12 cellular contexts compared by ENCODE assay signal in genomic region chr9:126939821-126940221, GRCh38. TPM values are rescaled to one million over a fixed set of nuclear protein-coding genes. Genes with fewer than 3 reads are reported as not detected.
DNase-seq lines count a peak whose midpoint lies in the region; ATAC-seq, FAIRE-seq and TF ChIP-seq lines count a peak whose summit lies in the region.
"Had no signal": no experiment of that assay in that cellular context is flagged by ENCODE, and none has a peak within 500 bp of the region (broad histone marks: within the 10 kb centered on the region; RNA-seq: fewer than 3 reads in every experiment).

No MANE protein-coding gene starts in this region.

- H3K4me3 ChIP-seq in Peyer's patch (peak overlapping the region in 2 of 4 donors; percentile 7 to 14), left lung (no peak overlapping the region)
- H3K4me3 ChIP-seq: GM23248 had no signal

- H3K36me3 ChIP-seq in Peyer's patch (no peaks in the 10 kb centered on the region), left lung (no peaks in the 10 kb centered on the region)

- no peaks in the 10 kb centered on the region for H3K9me3 Mint-ChIP-seq in Calu3 (ENCODE audit: low read depth, unreplicated experiment)
- peaks cover 0 to 2% of the 10 kb centered on the region in 2 donors for H3K9me3 Mint-ChIP-seq in activated T-cell treated with anti-CD3 and anti-CD28 coated beads, Interleukin-2, amount 50 U/mL, for 72 hours
- no peaks in the 10 kb centered on the region for H3K9me3 Mint-ChIP-seq in osteocyte (ENCODE audit: unreplicated experiment)
- H3K9me3 Mint-ChIP-seq: activated naive CD8-positive, alpha-beta T cell treated with anti-CD3 and anti-CD28 coated beads for 36 hours; brain had no signal

- H3K36me3 Mint-ChIP-seq in Calu3 (ENCODE audit: insufficient read depth, unreplicated experiment) (peaks cover 5% of the 10 kb centered on the region), osteocyte (ENCODE audit: unreplicated experiment) (no peaks in the 10 kb centered on the region)
- no peaks in the 10 kb centered on the region for H3K36me3 Mint-ChIP-seq in activated T-cell treated with anti-CD3 and anti-CD28 coated beads, Interleukin-2, amount 50 U/mL, for 72 hours (ENCODE audit: insufficient read depth in 2 of 2)
- H3K36me3 Mint-ChIP-seq: activated naive CD8-positive, alpha-beta T cell treated with anti-CD3 and anti-CD28 coated beads for 36 hours had no signal

- BruUV-seq in Calu3 (replicated peaks; lab: Mats Ljungman, UMichigan): no TSS peak

- DNase-seq in Calu3 (peak; percentile 26), Peyer's patch (peak in 2 of 3 donors; percentile 72 to 79), left lung (peak in 1 of 2 donors; percentile 71), sciatic nerve (ENCODE audit: low spot score) (no peak), D721Med (ENCODE audit: insufficient read length, low spot score) (no peak), osteocyte (ENCODE audit: extremely low spot score, unreplicated experiment) (no peak)
- no peak for DNase-seq in activated T-cell treated with anti-CD3 and anti-CD28 coated beads, Interleukin-2, amount 50 U/mL, for 72 hours
- DNase-seq: GM23248 had no signal

- H3K4me3 Mint-ChIP-seq in Calu3 (ENCODE audit: low read depth, unreplicated experiment) (peak overlapping the region; percentile 27), osteocyte (ENCODE audit: unreplicated experiment) (no peak overlapping the region)
- no peak overlapping the region for H3K4me3 Mint-ChIP-seq in activated T-cell treated with anti-CD3 and anti-CD28 coated beads, Interleukin-2, amount 50 U/mL, for 72 hours
- H3K4me3 Mint-ChIP-seq: activated naive CD8-positive, alpha-beta T cell treated with anti-CD3 and anti-CD28 coated beads for 36 hours had no signal

- H3K27me3 ChIP-seq in Peyer's patch (no peaks in the 10 kb centered on the region), left lung (no peaks in the 10 kb centered on the region)

- ATAC-seq in left lung: peak; percentile 92
- ATAC-seq in sciatic nerve: peak; percentile 15
- ATAC-seq in activated T-cell treated with anti-CD3 and anti-CD28 coated beads, Interleukin-2, amount 50 U/mL, for 72 hours (replicated peaks in 1 of 2): no peak

- no peaks in the 10 kb centered on the region for H3K27me3 Mint-ChIP-seq in Calu3 (ENCODE audit: unreplicated experiment)
- H3K27me3 Mint-ChIP-seq in activated T-cell treated with anti-CD3 and anti-CD28 coated beads, Interleukin-2, amount 50 U/mL, for 72 hours (ENCODE audit: low read depth): peaks cover 15% of the 10 kb centered on the region
- peaks cover 15% of the 10 kb centered on the region for H3K27me3 Mint-ChIP-seq in osteocyte (ENCODE audit: unreplicated experiment)
- H3K27me3 Mint-ChIP-seq: brain had no signal

- CTCF ChIA-PET in Calu3 (lab: Charles Lee): interaction anchor here (0.5 to 1.8 kb wide), 5 partner anchors 14 to 429 kb away, joined by 3 to 16 read pairs (median 6); no protein-coding TSS in a partner anchor

- FAIRE-seq in D721Med (lab: Jason Lieb, UNC): no peak
- FAIRE-seq: endometrium had no signal

- H3K9me3 ChIP-seq in Peyer's patch (no peaks in the 10 kb centered on the region), left lung (no peaks in the 10 kb centered on the region)

- intact Hi-C loops in Calu3 (cut with micrococcal nuclease; ENCODE audit: unreplicated experiment): loop anchor here (1.0 kb wide), 1 partner anchor 259 kb away; no protein-coding TSS in a partner anchor
- intact Hi-C loops in left lung (cut with DNase I): loop anchor here (5.0 to 10.0 kb wide), 2 partner anchors 257 to 265 kb away; no protein-coding TSS in a partner anchor
- intact Hi-C loops in sciatic nerve (cut with DNase I): no loop called here

- peak in 1 of 2 donors; percentile 43 for TF ChIP-seq POLR2A in Peyer's patch (IDR thresholded peaks at IDR 0.05)

- no peak for TF ChIP-seq CTCF in Calu3 (IDR thresholded peaks at IDR 0.05; ENCODE audit: unreplicated experiment)
- TF ChIP-seq CTCF in Peyer's patch (IDR thresholded peaks at IDR 0.05): no peak
- TF ChIP-seq CTCF in left lung (IDR thresholded peaks at IDR 0.05): no peak
- TF ChIP-seq CTCF in D721Med (IDR thresholded peaks at IDR 0.05; ENCODE audit: insufficient read depth, missing control alignments): no peak
- TF ChIP-seq CTCF in osteocyte (IDR thresholded peaks at IDR 0.05): no peak

- H3K27ac ChIP-seq in Peyer's patch: peak overlapping the region in 3 of 4 donors; percentile 36 to 90 (median 71)
- peak overlapping the region; percentile 55 to 60 for H3K27ac ChIP-seq in left lung
- H3K27ac ChIP-seq: GM23248, RWPE1 had no signal

- H3K4me1 ChIP-seq in Peyer's patch (peaks cover 0 to 30% (median 0%) of the 10 kb centered on the region in 4 donors), left lung (peaks cover 0 to 7% of the 10 kb centered on the region in 2 donors)

- peak overlapping the region; percentile 38 for H3K27ac Mint-ChIP-seq in Calu3 (ENCODE audit: unreplicated experiment)
- no peak overlapping the region for H3K27ac Mint-ChIP-seq in activated T-cell treated with anti-CD3 and anti-CD28 coated beads, Interleukin-2, amount 50 U/mL, for 72 hours
- H3K27ac Mint-ChIP-seq in osteocyte (ENCODE audit: unreplicated experiment): no peak overlapping the region
- H3K27ac Mint-ChIP-seq: activated naive CD8-positive, alpha-beta T cell treated with anti-CD3 and anti-CD28 coated beads for 36 hours had no signal

- H3K4me1 Mint-ChIP-seq in Calu3 (ENCODE audit: low read depth, unreplicated experiment) (peaks cover 11% of the 10 kb centered on the region), osteocyte (ENCODE audit: unreplicated experiment) (no peaks in the 10 kb centered on the region)
- no peaks in the 10 kb centered on the region for H3K4me1 Mint-ChIP-seq in activated T-cell treated with anti-CD3 and anti-CD28 coated beads, Interleukin-2, amount 50 U/mL, for 72 hours (ENCODE audit: low read depth)

RNA-seq across cellular contexts. Expression of gene RALGPS1, which starts 25.2 kb away (rescaled TPM):
- total RNA-seq in Calu3 (2022) (8.3 and 9.4 TPM in 2 replicates), Peyer's patch (100 to 1,000 TPM in 3 of 4 donors, 10 to 100 TPM in 1; 38.8 to 158 (median 141) TPM), left lung (10 to 100 TPM; 11.9 to 16.2 TPM), sciatic nerve (15.1 TPM), osteocyte (8.7 and 9.9 TPM in 2 replicates)
- 1 to 10 TPM; 3.3 to 3.4 TPM for total RNA-seq in activated T-cell treated with anti-CD3 and anti-CD28 coated beads, Interleukin-2, amount 50 U/mL, for 72 hours

Comparison
In these comparisons a context has a peak if more than half of its experiments do, and no peak if none do; other contexts are left out.
1. DNase-seq: peak in Calu3 (single experiment) and Peyer's patch (2 of 3); none in sciatic nerve (single experiment), activated T-cell treated with anti-CD3 and anti-CD28 coated beads, Interleukin-2, amount 50 U/mL, for 72 hours (0 of 2), D721Med (single experiment) and osteocyte (single experiment).
2. ATAC-seq: peak in left lung (single experiment) and sciatic nerve (single experiment); none in activated T-cell treated with anti-CD3 and anti-CD28 coated beads, Interleukin-2, amount 50 U/mL, for 72 hours (0 of 2).